In the genomic region with DNA sequence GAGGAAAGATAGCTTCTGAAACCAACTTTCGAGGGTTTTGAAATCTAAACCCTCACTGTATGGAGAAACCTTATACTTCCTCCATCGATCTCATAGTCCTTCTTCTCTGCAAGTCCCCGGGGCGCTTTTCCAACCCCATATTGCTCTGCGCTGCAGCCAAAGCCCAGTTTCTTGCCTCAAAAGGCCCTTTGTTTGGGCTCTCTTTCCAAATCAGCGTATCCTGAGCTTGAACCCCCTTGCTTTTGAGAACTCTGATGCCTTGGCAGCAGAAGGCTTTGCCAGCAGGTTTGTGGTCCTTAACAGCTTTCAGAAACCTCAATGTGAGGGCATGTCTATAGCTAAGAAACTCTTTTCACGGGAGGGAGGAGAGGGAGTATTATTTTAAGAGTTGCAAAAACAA, we compare ENCODE assay signal across 26 cellular contexts. TPM values are rescaled to one million over a fixed set of nuclear protein-coding genes. Genes with fewer than 3 reads are reported as not detected.
DNase-seq lines count a peak whose midpoint lies in the region; ATAC-seq and TF ChIP-seq lines count a peak whose summit lies in the region.
"Had no signal": no experiment of that assay in that cellular context is flagged by ENCODE, and none has a peak within 500 bp of the region (broad histone marks: within the 10 kb centered on the region; RNA-seq: fewer than 3 reads in every experiment).

No MANE protein-coding gene starts in this region.

- no peak for TF ChIP-seq POLR2A in thyroid gland (IDR thresholded peaks at IDR 0.05)
- TF ChIP-seq POLR2A in prostate gland (IDR thresholded peaks at IDR 0.05): no peak

- peaks cover 71 to 80% of the 10 kb centered on the region in 2 donors for H3K4me1 ChIP-seq in thyroid gland
- no peaks in the 10 kb centered on the region for H3K4me1 ChIP-seq in prostate gland (replicated peaks)

- H3K9me3 Mint-ChIP-seq in nephron progenitor cell: no peaks in the 10 kb centered on the region
- H3K9me3 Mint-ChIP-seq in type B pancreatic cell: no peaks in the 10 kb centered on the region
- H3K9me3 Mint-ChIP-seq: activated CD8-positive, alpha-beta T cell treated with anti-CD3 and anti-CD28 coated beads for 36 hours; activated naive CD8-positive, alpha-beta T cell treated with anti-CD3 and anti-CD28 coated beads for 36 hours; CD4-positive, alpha-beta T cell; stimulated activated effector memory CD8-positive, alpha-beta T cell treated with anti-CD3 and anti-CD28 coated beads, Interleukin-12 subunit alpha, Interleukin-12 subunit beta, amount 100 ng/mL, for 72 hours had no signal

- no peak overlapping the region for H3K4me3 Mint-ChIP-seq in nephron progenitor cell
- no peak overlapping the region for H3K4me3 Mint-ChIP-seq in type B pancreatic cell
- H3K4me3 Mint-ChIP-seq: activated CD8-positive, alpha-beta T cell treated with anti-CD3 and anti-CD28 coated beads for 36 hours; activated naive CD8-positive, alpha-beta T cell treated with anti-CD3 and anti-CD28 coated beads for 36 hours; CD4-positive, alpha-beta T cell; stimulated activated effector memory CD8-positive, alpha-beta T cell treated with anti-CD3 and anti-CD28 coated beads, Interleukin-12 subunit alpha, Interleukin-12 subunit beta, amount 100 ng/mL, for 72 hours had no signal

- intact Hi-C loops in thyroid gland (cut with DNase I) (no loop called here), prostate gland (cut with DNase I) (no loop called here)

- H3K9me3 ChIP-seq in thyroid gland (no peaks in the 10 kb centered on the region), prostate gland (no peaks in the 10 kb centered on the region)
- H3K9me3 ChIP-seq: thoracic aorta had no signal

- H3K27me3 ChIP-seq in thyroid gland (no peaks in the 10 kb centered on the region), prostate gland (replicated peaks; ENCODE audit: insufficient read depth) (no peaks in the 10 kb centered on the region)

- H3K36me3 ChIP-seq in thyroid gland: no peaks in the 10 kb centered on the region
- H3K36me3 ChIP-seq in prostate gland: no peaks in the 10 kb centered on the region
- H3K36me3 ChIP-seq: thoracic aorta had no signal

- H3K27ac ChIP-seq in cingulate gyrus (ENCODE audit: low read depth, low read length): peak overlapping the region; percentile 82
- peak overlapping the region; percentile 11 to 63 (median 19) for H3K27ac ChIP-seq in thyroid gland
- H3K27ac ChIP-seq in prostate gland: no peak overlapping the region
- H3K27ac ChIP-seq: 22Rv1, thoracic aorta had no signal

- no peak for ATAC-seq in GM21526 (IDR thresholded peaks at IDR 0.05; ENCODE audit: low FRiP score, unreplicated experiment)
- ATAC-seq: activated CD8-positive, alpha-beta T cell treated with anti-CD3 and anti-CD28 coated beads for 36 hours; HCT116; PC-3; stimulated activated effector memory CD8-positive, alpha-beta T cell treated with anti-CD3 and anti-CD28 coated beads, Interleukin-12 subunit alpha, Interleukin-12 subunit beta, amount 100 ng/mL, for 72 hours had no signal

- no peak overlapping the region for H3K4me3 ChIP-seq in thyroid gland (replicated peaks in 1 of 3)
- no peak overlapping the region for H3K4me3 ChIP-seq in prostate gland
- H3K4me3 ChIP-seq: thoracic aorta had no signal

- 50% methylated on average over 7 of the region's 7 CpGs for WGBS in thyroid gland, 2 donors
- WGBS in prostate gland: 64% methylated on average over 7 of the region's 7 CpGs

- TF ChIP-seq CTCF in nephron progenitor cell (IDR thresholded peaks at IDR 0.05) (no peak), thyroid gland (IDR thresholded peaks at IDR 0.05) (no peak), type B pancreatic cell (conservative IDR thresholded peaks at IDR 0.05) (no peak), prostate gland (IDR thresholded peaks at IDR 0.05) (no peak)

- H3K36me3 Mint-ChIP-seq in nephron progenitor cell (ENCODE audit: low read depth) (peaks cover 10% of the 10 kb centered on the region), type B pancreatic cell (peaks cover 21% of the 10 kb centered on the region)
- H3K36me3 Mint-ChIP-seq: activated naive CD8-positive, alpha-beta T cell treated with anti-CD3 and anti-CD28 coated beads for 36 hours; stimulated activated effector memory CD8-positive, alpha-beta T cell treated with anti-CD3 and anti-CD28 coated beads, Interleukin-12 subunit alpha, Interleukin-12 subunit beta, amount 100 ng/mL, for 72 hours had no signal

- H3K27ac Mint-ChIP-seq in nephron progenitor cell (peak overlapping the region; percentile 88), type B pancreatic cell (no peak overlapping the region)
- H3K27ac Mint-ChIP-seq: activated CD8-positive, alpha-beta T cell treated with anti-CD3 and anti-CD28 coated beads for 36 hours; activated naive CD8-positive, alpha-beta T cell treated with anti-CD3 and anti-CD28 coated beads for 36 hours; CD4-positive, alpha-beta T cell; stimulated activated effector memory CD8-positive, alpha-beta T cell treated with anti-CD3 and anti-CD28 coated beads, Interleukin-12 subunit alpha, Interleukin-12 subunit beta, amount 100 ng/mL, for 72 hours had no signal

- peaks cover 3% of the 10 kb centered on the region for H3K27me3 Mint-ChIP-seq in nephron progenitor cell (ENCODE audit: low read depth, poor library complexity)
- no peaks in the 10 kb centered on the region for H3K27me3 Mint-ChIP-seq in type B pancreatic cell
- H3K27me3 Mint-ChIP-seq: activated CD8-positive, alpha-beta T cell treated with anti-CD3 and anti-CD28 coated beads for 36 hours; activated naive CD8-positive, alpha-beta T cell treated with anti-CD3 and anti-CD28 coated beads for 36 hours; CD4-positive, alpha-beta T cell had no signal

- peaks cover 37% of the 10 kb centered on the region for H3K4me1 Mint-ChIP-seq in nephron progenitor cell
- H3K4me1 Mint-ChIP-seq in type B pancreatic cell (ENCODE audit: unreplicated experiment): peaks cover 54% of the 10 kb centered on the region
- H3K4me1 Mint-ChIP-seq: activated naive CD8-positive, alpha-beta T cell treated with anti-CD3 and anti-CD28 coated beads for 36 hours; stimulated activated effector memory CD8-positive, alpha-beta T cell treated with anti-CD3 and anti-CD28 coated beads, Interleukin-12 subunit alpha, Interleukin-12 subunit beta, amount 100 ng/mL, for 72 hours had no signal

- DNase-seq in NCI-H2107 treated with DMSO at 0.1 percent for 48 hours (lab: John Stamatoyannopoulos, UW; ENCODE audit: unreplicated experiment): peak; percentile 18
- no peak for DNase-seq in NCI-H2107 (lab: John Stamatoyannopoulos, UW)
- DNase-seq in nephron progenitor cell: no peak
- DNase-seq in thyroid gland: no peak
- DNase-seq in type B pancreatic cell (ENCODE audit: extremely low spot score, unreplicated experiment): no peak
- DNase-seq in prostate gland (ENCODE audit: low spot score): no peak
- DNase-seq: activated CD4-positive, alpha-beta T cell treated with anti-CD3 and anti-CD28 coated beads for 1 hour; activated CD8-positive, alpha-beta T cell treated with anti-CD3 and anti-CD28 coated beads for 36 hours; activated effector memory CD4-positive, alpha-beta T cell treated with Interleukin-2 at 50 U/mL for 16 hours; activated naive CD8-positive, alpha-beta T cell treated with anti-CD3 and anti-CD28 coated beads for 36 hours; CD4-positive, alpha-beta T cell; cerebellar nuclear complex; effector CD8-positive, alpha-beta T cell; erythroblast; NCI-H1105; NCI-H1930; PC-3; retina; SHP77 treated with DMSO at 0.1 percent for 48 hours; T-helper 1 cell had no signal

RNA-seq across cellular contexts. Expression of a gene that starts 21.6 kb away (rescaled TPM):
- total RNA-seq in thyroid gland (100 to 1,000 TPM; 257 to 764 (median 675) TPM), type B pancreatic cell (ENCODE audit: low replicate concordance) (32.6 and 79.0 TPM in 2 replicates), prostate gland (100 to 1,000 TPM in 1 of 2 donors, 10 to 100 TPM in 1; 40.4 to 107 TPM)
- total RNA-seq: activated CD8-positive, alpha-beta T cell treated with anti-CD3 and anti-CD28 coated beads for 36 hours; activated naive CD8-positive, alpha-beta T cell treated with anti-CD3 and anti-CD28 coated beads for 36 hours; CD4-positive, alpha-beta T cell had no signal

Comparison
In these comparisons a context has a peak if more than half of its experiments do, and no peak if none do; other contexts are left out.
1. H3K27ac ChIP-seq: peak in cingulate gyrus (single experiment) and thyroid gland (3 of 3); none in prostate gland (0 of 2).